In the genomic region with DNA sequence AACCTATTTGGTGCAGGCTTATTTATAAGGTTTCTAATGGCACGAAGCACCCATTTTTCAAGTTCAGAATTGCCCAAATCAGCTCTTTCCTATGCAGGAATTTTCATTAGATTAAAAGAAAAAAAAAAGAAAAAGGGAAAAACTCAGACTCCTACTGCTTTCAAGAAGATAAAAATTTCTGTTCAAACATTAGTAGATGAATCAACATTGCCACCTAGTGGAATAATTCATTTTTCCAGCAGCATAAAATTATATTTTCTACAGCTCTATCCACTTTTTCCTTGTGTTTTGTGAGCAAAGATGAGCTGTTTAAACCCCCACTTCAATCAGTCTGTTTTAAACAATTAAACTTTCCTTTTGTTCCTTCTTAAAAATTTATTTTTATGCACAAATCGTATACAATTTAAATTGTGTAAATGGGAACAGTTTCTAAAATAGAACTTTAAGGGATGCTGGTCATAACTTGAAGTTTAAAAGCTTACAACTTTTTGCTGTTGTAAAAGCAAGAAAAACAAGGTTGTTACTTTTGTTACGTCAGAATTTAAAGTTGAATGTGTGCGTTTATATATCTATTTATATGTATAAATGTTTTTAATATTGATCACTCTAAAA, we compare ENCODE assay signal across 9 cellular contexts.
DNase-seq lines count a peak whose midpoint lies in the region; ATAC-seq and TF ChIP-seq lines count a peak whose summit lies in the region.
"Had no signal": no experiment of that assay in that cellular context is flagged by ENCODE, and none has a peak within 500 bp of the region (broad histone marks: within the 10 kb centered on the region; RNA-seq: fewer than 3 reads in every experiment).

No MANE protein-coding gene starts in this region.

- H3K4me1 Mint-ChIP-seq in CD14-positive monocyte: peaks cover 2% of the 10 kb centered on the region
- no peaks in the 10 kb centered on the region for H3K4me1 Mint-ChIP-seq in HFFc6 (ENCODE audit: low read depth)

- no peak for TF ChIP-seq POLR2A in Peyer's patch (IDR thresholded peaks at IDR 0.05)

- H3K9me3 ChIP-seq in Peyer's patch: no peaks in the 10 kb centered on the region

- H3K36me3 Mint-ChIP-seq in CD14-positive monocyte (no peaks in the 10 kb centered on the region), HFFc6 (ENCODE audit: low read depth) (no peaks in the 10 kb centered on the region)
- H3K36me3 Mint-ChIP-seq in activated naive CD4-positive, alpha-beta T cell treated with anti-CD3 and anti-CD28 coated beads, Interleukin-2, amount 50 U/mL, for 72 hours: no peaks in the 10 kb centered on the region

- no peak for ATAC-seq in activated naive CD4-positive, alpha-beta T cell treated with anti-CD3 and anti-CD28 coated beads, Interleukin-2, amount 50 U/mL, for 72 hours
- ATAC-seq in GM18520 (IDR thresholded peaks at IDR 0.05; ENCODE audit: unreplicated experiment): no peak

- no peak overlapping the region for H3K27ac ChIP-seq in Peyer's patch
- H3K27ac ChIP-seq: epithelial cell of prostate had no signal

- no peak for DNase-seq in CD14-positive monocyte (ENCODE audit: low spot score)
- peak; percentile 28 for DNase-seq in HFFc6
- DNase-seq in Peyer's patch: no peak
- DNase-seq in fibroblast of the conjunctiva (ENCODE audit: low read depth): peak; percentile 4
- peak; percentile 94 for DNase-seq in superior temporal gyrus (ENCODE audit: extremely low spot score)
- DNase-seq in activated naive CD4-positive, alpha-beta T cell treated with anti-CD3 and anti-CD28 coated beads, Interleukin-2, amount 50 U/mL, for 72 hours (ENCODE audit: low spot score in 2 of 2): no peak
- no peak for DNase-seq in cerebellum (ENCODE audit: low spot score)

- TF ChIP-seq CTCF in CD14-positive monocyte (IDR thresholded peaks at IDR 0.05) (peak; percentile 76), HFFc6 (IDR thresholded peaks at IDR 0.05) (peak; percentile 84), Peyer's patch (IDR thresholded peaks at IDR 0.05) (peak in 5 of 6 experiments; percentile 28 to 50 (median 43))

- no peaks in the 10 kb centered on the region for H3K36me3 ChIP-seq in Peyer's patch

- no peaks in the 10 kb centered on the region for H3K27me3 ChIP-seq in Peyer's patch

- H3K4me1 ChIP-seq in Peyer's patch: no peaks in the 10 kb centered on the region

- H3K4me3 Mint-ChIP-seq in CD14-positive monocyte (no peak overlapping the region), HFFc6 (no peak overlapping the region)

- H3K27me3 Mint-ChIP-seq in CD14-positive monocyte (ENCODE audit: low read depth in 3 of 3): peaks cover 0 to 1% (median 0%) of the 10 kb centered on the region in 3 donors
- no peaks in the 10 kb centered on the region for H3K27me3 Mint-ChIP-seq in HFFc6 (ENCODE audit: insufficient read depth)

- intact Hi-C loops in CD14-positive monocyte (cut with micrococcal nuclease): no loop called here

- H3K27ac Mint-ChIP-seq in CD14-positive monocyte (no peak overlapping the region), HFFc6 (no peak overlapping the region)
- H3K27ac Mint-ChIP-seq in activated naive CD4-positive, alpha-beta T cell treated with anti-CD3 and anti-CD28 coated beads, Interleukin-2, amount 50 U/mL, for 72 hours: no peak overlapping the region

- H3K9me3 Mint-ChIP-seq in CD14-positive monocyte (no peaks in the 10 kb centered on the region), HFFc6 (no peaks in the 10 kb centered on the region)
- no peaks in the 10 kb centered on the region for H3K9me3 Mint-ChIP-seq in activated naive CD4-positive, alpha-beta T cell treated with anti-CD3 and anti-CD28 coated beads, Interleukin-2, amount 50 U/mL, for 72 hours

- H3K4me3 ChIP-seq in Peyer's patch: no peak overlapping the region

Comparison
In these comparisons a context has a peak if more than half of its experiments do, and no peak if none do; other contexts are left out.
1. DNase-seq: peak in HFFc6 (single experiment), fibroblast of the conjunctiva (single experiment) and superior temporal gyrus (single experiment); none in CD14-positive monocyte (single experiment), Peyer's patch (0 of 3), activated naive CD4-positive, alpha-beta T cell treated with anti-CD3 and anti-CD28 coated beads, Interleukin-2, amount 50 U/mL, for 72 hours (0 of 2) and cerebellum (single experiment).
2. Peak in every context shown above with its lines, with median percentiles within 50 percentile points of each other: CTCF ChIP-seq.